ENCODE assay signal across 8 cellular contexts in the genomic region with DNA sequence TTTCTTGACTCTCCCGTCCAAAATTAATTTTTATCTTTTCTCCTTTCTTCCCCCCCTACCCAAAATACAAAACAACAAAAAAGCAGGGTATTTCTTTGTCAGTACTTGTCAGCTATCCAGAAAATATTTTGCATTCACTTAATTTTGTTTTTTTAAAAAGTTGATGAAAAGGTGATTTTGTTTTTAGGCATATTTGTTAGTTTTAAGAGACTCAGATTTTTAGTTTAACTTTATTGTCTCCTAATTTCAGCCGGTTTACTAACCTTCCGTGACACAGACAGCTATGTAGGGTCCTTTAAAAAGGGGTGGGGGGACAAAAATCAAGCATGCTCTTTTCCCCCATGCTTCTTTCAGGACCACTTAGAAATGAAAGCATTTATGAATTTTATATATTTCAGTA. TPM values are rescaled to one million over a fixed set of nuclear protein-coding genes. Genes with fewer than 3 reads are reported as not detected.
DNase-seq lines count a peak whose midpoint lies in the region; ATAC-seq, FAIRE-seq and TF ChIP-seq lines count a peak whose summit lies in the region.

No MANE protein-coding gene starts in this region.

- peak overlapping the region; percentile 93 for H2AFZ ChIP-seq in keratinocyte (ENCODE audit: control insufficient read depth, low read length)
- H2AFZ ChIP-seq in smooth muscle cell (ENCODE audit: low read depth), result peak overlapping the region; percentile 73

- H3K27ac Mint-ChIP-seq in stimulated activated naive B cell treated with anti-CD40 and anti-IgM and Interleukin-4, amounts not matched to agents 10 μg/mL and 1 μg/mL and 100 μg/mL, for 72 hours, result no peak overlapping the region

- peaks cover 2 to 13% of the 10 kb centered on the region in 2 donors for H3K4me1 Mint-ChIP-seq in stimulated activated naive B cell treated with anti-CD40 and anti-IgM and Interleukin-4, amounts not matched to agents 10 μg/mL and 1 μg/mL and 100 μg/mL, for 72 hours

- H3K9me1 ChIP-seq in keratinocyte (ENCODE audit: control insufficient read depth, extremely low read depth, insufficient read depth, low read length), result no peaks in the 10 kb centered on the region

- in situ Hi-C loops in brain microvascular endothelial cell (cut with HindIII; ENCODE audit: low pct_ligation_motif_present, low sequenced_read_pairs), result no loop called here

- dilution Hi-C loops in keratinocyte (cut with MboI; ENCODE audit: extremely low pct_ligation_motif_present, low sequenced_read_pairs), result no loop called here

- no peaks in the 10 kb centered on the region for H3K36me3 Mint-ChIP-seq in stimulated activated naive B cell treated with anti-CD40 and anti-IgM and Interleukin-4, amounts not matched to agents 10 μg/mL and 1 μg/mL and 100 μg/mL, for 72 hours

- no peak for FAIRE-seq in keratinocyte (lab: Jason Lieb, UNC)

- H3K4me3 ChIP-seq in HUES64 (ENCODE audit: low read length) (peak overlapping the region; percentile 94), brain microvascular endothelial cell (ENCODE audit: low read depth, low read length) (peak overlapping the region; percentile 74), keratinocyte (ENCODE audit: control insufficient read depth in 2 of 3, extremely low read depth in 1 of 3, insufficient read depth in 2 of 3, low read depth in 1 of 3, low read length in 3 of 3) (peak overlapping the region in 2 of 3 experiments; percentile 48 to 55), smooth muscle cell (peak overlapping the region; percentile 71)

- H3K4me2 ChIP-seq in keratinocyte (ENCODE audit: control insufficient read depth, extremely low read depth, insufficient read depth, low read depth, low read length) (peak overlapping the region; percentile 94), smooth muscle cell (peak overlapping the region; percentile 94)

- no peak for DNase-seq in brain microvascular endothelial cell
- no peak for DNase-seq in keratinocyte (ENCODE audit: low read depth, low spot score)
- no peak for DNase-seq in smooth muscle cell (lab: John Stamatoyannopoulos, UW; ENCODE audit: unreplicated experiment)
- no peak for DNase-seq in stimulated activated naive B cell treated with anti-CD40 and anti-IgM and Interleukin-4, amounts not matched to agents 10 μg/mL and 1 μg/mL and 100 μg/mL, for 72 hours
- DNase-seq in NCI-H2196 treated with DMSO at 0.1 percent for 48 hours (lab: John Stamatoyannopoulos, UW; ENCODE audit: unreplicated experiment), result no peak
- DNase-seq in activated CD4-positive, alpha-beta T cell treated with anti-CD3 and anti-CD28 coated beads, Interleukin-2, amount 50 U/mL, for 4 hours, result no peak

- H3K9me3 Mint-ChIP-seq in stimulated activated naive B cell treated with anti-CD40 and anti-IgM and Interleukin-4, amounts not matched to agents 10 μg/mL and 1 μg/mL and 100 μg/mL, for 72 hours, result peaks cover 0 to 2% of the 10 kb centered on the region in 2 donors

- H3K9ac ChIP-seq in HUES64 (ENCODE audit: low read depth, low read length) (peak overlapping the region; percentile 51), keratinocyte (ENCODE audit: control insufficient read depth, extremely low read depth, insufficient read depth, low read length) (peak overlapping the region; percentile 17), smooth muscle cell (ENCODE audit: low read depth) (peak overlapping the region; percentile 78)

- no peaks in the 10 kb centered on the region for H3K79me2 ChIP-seq in keratinocyte (ENCODE audit: control insufficient read depth, insufficient read depth, low read length)
- H3K79me2 ChIP-seq in smooth muscle cell (ENCODE audit: low read depth), result peaks cover 55% of the 10 kb centered on the region

- peaks cover 24 to 31% of the 10 kb centered on the region in 2 donors for H3K27me3 Mint-ChIP-seq in stimulated activated naive B cell treated with anti-CD40 and anti-IgM and Interleukin-4, amounts not matched to agents 10 μg/mL and 1 μg/mL and 100 μg/mL, for 72 hours

- 0% methylated on average over 3 of the region's 3 CpGs for WGBS in HUES64
- 0% methylated on average over 3 of the region's 3 CpGs for WGBS in smooth muscle cell (ENCODE audit: low lambda C conversion rate)

- peaks cover 15% of the 10 kb centered on the region for H3F3A ChIP-seq in smooth muscle cell (ENCODE audit: low read depth)

- H3K27ac ChIP-seq in HUES64 (ENCODE audit: low read depth, low read length) (peak overlapping the region; percentile 81), brain microvascular endothelial cell (peak overlapping the region; percentile 77), keratinocyte (ENCODE audit: control insufficient read depth, insufficient read depth, low read length) (no peak overlapping the region), smooth muscle cell (ENCODE audit: low read depth) (peak overlapping the region; percentile 66)

- H3K4me1 ChIP-seq in HUES64 (ENCODE audit: insufficient read depth, low read length) (peaks cover 57% of the 10 kb centered on the region), keratinocyte (ENCODE audit: control insufficient read depth, extremely low read depth, insufficient read depth, low read length) (peaks cover 6% of the 10 kb centered on the region), smooth muscle cell (ENCODE audit: low read depth) (peaks cover 37% of the 10 kb centered on the region)

- no peak for TF ChIP-seq CTCF in brain microvascular endothelial cell (IDR thresholded peaks at IDR 0.05; ENCODE audit: low read depth, low read length, missing control alignments)
- no peak for TF ChIP-seq CTCF in keratinocyte (optimal IDR thresholded peaks at IDR 0.05 in 1 of 3, IDR thresholded peaks at IDR 0.05 in 1 of 3, conservative IDR thresholded peaks at IDR 0.05 in 1 of 3; ENCODE audit: extremely low read depth in 1 of 3, insufficient read depth in 2 of 3, low read length in 3 of 3)
- no peak for TF ChIP-seq CTCF in smooth muscle cell (IDR thresholded peaks at IDR 0.05; ENCODE audit: borderline replicate concordance, insufficient read depth, poor library complexity, severe bottlenecking)

- H4K20me1 ChIP-seq in keratinocyte (ENCODE audit: control insufficient read depth, extremely low read depth, insufficient read depth, low read length), result no peaks in the 10 kb centered on the region
- H4K20me1 ChIP-seq in smooth muscle cell (ENCODE audit: low read depth), result no peaks in the 10 kb centered on the region

- ATAC-seq in stimulated activated naive B cell treated with anti-CD40 and anti-IgM and Interleukin-4, amounts not matched to agents 10 μg/mL and 1 μg/mL and 100 μg/mL, for 72 hours (replicated peaks), result no peak
- no peak for ATAC-seq in GM21737 (IDR thresholded peaks at IDR 0.05; ENCODE audit: unreplicated experiment)

- H3K36me3 ChIP-seq in HUES64 (ENCODE audit: insufficient read depth, low read length) (peaks cover 12% of the 10 kb centered on the region; the same call in 1 of the 2 replicates), brain microvascular endothelial cell (replicated peaks) (no peaks in the 10 kb centered on the region), keratinocyte (ENCODE audit: control insufficient read depth in 2 of 2, extremely low read depth in 1 of 2, insufficient read depth in 2 of 2, low read length in 2 of 2) (no peaks in the 10 kb centered on the region), smooth muscle cell (ENCODE audit: low read depth) (no peaks in the 10 kb centered on the region)

- no peak overlapping the region for H3K4me3 Mint-ChIP-seq in stimulated activated naive B cell treated with anti-CD40 and anti-IgM and Interleukin-4, amounts not matched to agents 10 μg/mL and 1 μg/mL and 100 μg/mL, for 72 hours

- H3K9me3 ChIP-seq in HUES64 (ENCODE audit: insufficient read depth, low read depth, low read length) (no peaks in the 10 kb centered on the region), keratinocyte (ENCODE audit: control insufficient read depth, low read depth, low read length) (no peaks in the 10 kb centered on the region), smooth muscle cell (replicated peaks; ENCODE audit: low read depth) (no peaks in the 10 kb centered on the region)

- no peaks in the 10 kb centered on the region for H3K27me3 ChIP-seq in HUES64 (ENCODE audit: insufficient read depth, low read length)
- H3K27me3 ChIP-seq in brain microvascular endothelial cell (replicated peaks), result no peaks in the 10 kb centered on the region
- H3K27me3 ChIP-seq in keratinocyte (ENCODE audit: control insufficient read depth, extremely low read depth, insufficient read depth, low read length), result no peaks in the 10 kb centered on the region
- H3K27me3 ChIP-seq in smooth muscle cell (ENCODE audit: low read depth), result no peaks in the 10 kb centered on the region

RNA-seq across cellular contexts. Expression of a gene that starts 1.5 kb away (rescaled TPM):
- polyA plus RNA-seq in HUES64 (2013, experiment 1 of 2), result 71.8 TPM
- 70.9 TPM for polyA plus RNA-seq in HUES64 (2013, experiment 2 of 2)
- polyA plus RNA-seq in keratinocyte, result 1.3 to 3.5 TPM (median 2.2 TPM) in 3 replicates
- polyA plus RNA-seq in keratinocyte (2011; ENCODE audit: low read depth), result 0.91 TPM
- polyA plus RNA-seq in keratinocyte (2011; cell fraction: cytosol; rRNA removed), result 1.9 and 2.1 TPM in 2 replicates
- 1.5 and 2.4 TPM in 2 replicates for polyA plus RNA-seq in keratinocyte (2011; cell fraction: nucleus; rRNA removed)
- polyA plus RNA-seq in keratinocyte (2012; ENCODE audit: low replicate concordance), result 0.97 and 1.7 TPM in 2 replicates
- 2.0 to 3.8 TPM (median 3.1 TPM) in 3 replicates for polyA minus RNA-seq in keratinocyte
- 0.77 TPM for polyA minus RNA-seq in keratinocyte (2011; cell fraction: cytosol; rRNA and poly(A)+ RNA removed)
- polyA minus RNA-seq in keratinocyte (2011; cell fraction: nucleus; rRNA and poly(A)+ RNA removed), result 2.4 and 8.2 TPM in 2 replicates
- total RNA-seq in smooth muscle cell, result 53.4 and 70.8 TPM in 2 replicates
- polyA plus RNA-seq in smooth muscle cell, result 8.1 and 16.1 TPM in 2 replicates

Comparison
In these comparisons a context has a peak if more than half of its experiments do, and no peak if none do; other contexts are left out.
1. H3K9ac ChIP-seq: peak in every context shown above with its lines; median percentile 78 in smooth muscle cell; 51 in HUES64; 17 in keratinocyte.